ENCODE assay signal across 23 cellular contexts in genomic region chr2:231535961-231536360, GRCh38. TPM values are rescaled to one million over a fixed set of nuclear protein-coding genes. Genes with fewer than 3 reads are reported as not detected.
"Had no signal": no experiment of that assay in that cellular context is flagged by ENCODE, and none has a peak within 500 bp of the region (broad histone marks: within the 10 kb centered on the region; RNA-seq: fewer than 3 reads in every experiment).

No MANE protein-coding gene starts in this region.

- ATAC-seq: activated naive CD8-positive, alpha-beta T cell treated with anti-CD3 and anti-CD28 coated beads, Interleukin-2, amount 50 U/mL, for 24 hours; activated T-cell treated with anti-CD3 and anti-CD28 coated beads, Interleukin-2, amount 50 U/mL, for 4 hours; gastrocnemius medialis had no signal

- H3K36me3 ChIP-seq: brain microvascular endothelial cell, gastrocnemius medialis, stomach had no signal

- H3K27me3 ChIP-seq: gastrocnemius medialis had no signal

- H3K4me3 ChIP-seq: coronary artery, gastrocnemius medialis, stomach had no signal

- H3K9me3 ChIP-seq: gastrocnemius medialis, stomach had no signal

- H3K27ac ChIP-seq: brain microvascular endothelial cell, coronary artery, gastrocnemius medialis, stomach had no signal

- DNase-seq: activated CD4-positive, alpha-beta T cell treated with anti-CD3 and anti-CD28 coated beads, Interleukin-2, amount 10 ng/mL, durations not matched to agents 7 days and 5 days; activated CD4-positive, CD25-positive, alpha-beta regulatory T cell; activated CD8-positive, alpha-beta memory T cell treated with anti-CD3 and anti-CD28 coated beads, Interleukin-2, amount 50 U/mL, for 4 hours; activated naive CD4-positive, alpha-beta T cell treated with anti-CD3 and anti-CD28 coated beads for 36 hours; activated naive CD8-positive, alpha-beta T cell treated with anti-CD3 and anti-CD28 coated beads, Interleukin-2, amount 50 U/mL, for 24 hours; activated T-cell treated with anti-CD3 and anti-CD28 coated beads, Interleukin-2, amount 50 U/mL, for 4 hours; anterior cingulate cortex; brain microvascular endothelial cell; erythroblast; gastrocnemius medialis; head of caudate nucleus; immature natural killer cell; kidney glomerular epithelial cell; nucleus accumbens; small intestine; stimulated activated CD4-positive, alpha-beta T cell treated with anti-CD3 and anti-CD28 coated beads, Interleukin-15, amount 100 ng/mL, for 24 hours; stimulated activated CD4-positive, alpha-beta T cell treated with anti-CD3 and anti-CD28 coated beads, Interleukin-4, amount 100 ng/mL, for 1 hour; stomach; T1000 had no signal

RNA-seq across cellular contexts. Expression of gene NMUR1, which starts 5.7 kb away (rescaled TPM):
- total RNA-seq: activated naive CD4-positive, alpha-beta T cell treated with anti-CD3 and anti-CD28 coated beads for 36 hours had no signal

RNA-seq across cellular contexts. Expression of gene TEX44, which starts 56.7 kb away (rescaled TPM):
- total RNA-seq: activated CD4-positive, alpha-beta T cell treated with anti-CD3 and anti-CD28 coated beads, Interleukin-2, amount 10 ng/mL, durations not matched to agents 7 days and 5 days; activated naive CD4-positive, alpha-beta T cell treated with anti-CD3 and anti-CD28 coated beads for 36 hours; activated T-cell treated with anti-CD3 and anti-CD28 coated beads, Interleukin-2, amount 50 U/mL, for 4 hours; gastrocnemius medialis; lower leg skin; stomach; T-helper 1 cell treated with Interleukin-12 subunit alpha and Interleukin-12 subunit beta and Interleukin-4 antibody, amounts not matched to agents 30 ng/mL and 1 ng/mL, for 36 hours; temporal lobe had no signal
- polyA plus RNA-seq: immature natural killer cell, small intestine, stomach had no signal
